In the genomic region with DNA sequence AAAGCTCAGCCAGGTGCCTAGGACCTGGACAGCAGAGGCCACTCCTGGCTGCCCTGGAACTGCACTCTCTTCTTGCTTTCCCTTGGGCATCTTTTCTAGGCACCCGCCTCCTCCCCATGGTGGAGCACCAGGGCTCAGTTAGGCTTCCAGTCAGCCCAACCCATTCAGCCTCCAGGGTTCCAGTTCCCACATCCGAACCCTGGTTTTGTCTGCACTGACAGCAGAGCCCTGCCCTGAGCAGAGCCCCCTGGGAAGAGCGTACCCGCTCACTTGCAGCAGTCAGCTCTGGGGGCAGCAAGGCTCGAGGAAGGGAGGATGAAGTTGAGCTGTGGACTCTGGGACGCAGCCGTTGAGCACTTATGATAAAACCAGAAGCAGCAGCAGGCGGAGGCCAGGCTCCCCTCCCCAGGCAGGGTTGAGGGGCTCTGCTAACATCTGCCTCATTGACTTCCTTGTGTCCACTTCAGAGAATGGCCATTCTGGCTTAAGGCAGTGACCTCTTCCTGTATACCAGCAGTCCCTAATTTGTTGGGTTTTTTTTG, we compare ENCODE assay signal across 15 cellular contexts.
A peak's percentile ranks its signal among the peaks of the same experiment; 100 is the strongest.
DNase-seq lines count a peak whose midpoint lies in the region; ATAC-seq and TF ChIP-seq lines count a peak whose summit lies in the region.
"Had no signal": no experiment of that assay in that cellular context is flagged by ENCODE, and none has a peak within 500 bp of the region (broad histone marks: within the 10 kb centered on the region; RNA-seq: fewer than 3 reads in every experiment).

No MANE protein-coding gene starts in this region.

- H3K14ac ChIP-seq in neuronal stem cell (ENCODE audit: low read length) = peak overlapping the region; percentile 82

- WGBS in neuronal stem cell (ENCODE audit: extremely low coverage in 2 of 2, insufficient read length in 2 of 2, insufficient replicate concordance in 1 of 2), 2 donors = no CpG with 5 or more reads among the region's 8 CpGs

- H3K4me2 ChIP-seq in neuronal stem cell (ENCODE audit: insufficient read depth, low read length, poor library complexity, severe bottlenecking) = no peak overlapping the region
- H3K4me2 ChIP-seq: BLaER1 treated with 17β-estradiol and CSF1 and Interleukin-3, amounts not matched to agents 10 nM and 100 nM had no signal

- H2BK5ac ChIP-seq in neuronal stem cell (ENCODE audit: low read length) = no peak overlapping the region

- H3K4me1 Mint-ChIP-seq in glutamatergic neuron (ENCODE audit: low read depth, unreplicated experiment) = peaks cover 10% of the 10 kb centered on the region
- H3K4me1 Mint-ChIP-seq in progenitor cell of endocrine pancreas (ENCODE audit: low read depth) = peaks cover 18% of the 10 kb centered on the region

- H3K4me1 ChIP-seq in left ventricle myocardium inferior (peaks cover 11% of the 10 kb centered on the region), neuronal stem cell (ENCODE audit: control insufficient read depth in 2 of 2, insufficient read depth in 1 of 2, low read depth in 1 of 2, low read length in 2 of 2) (peaks cover 15 to 20% of the 10 kb centered on the region in 2 donors), vagina (peaks cover 50% of the 10 kb centered on the region)

- H3K4me3 Mint-ChIP-seq in glutamatergic neuron (ENCODE audit: unreplicated experiment) (no peak overlapping the region), progenitor cell of endocrine pancreas (ENCODE audit: low read depth) (no peak overlapping the region)
- H3K4me3 Mint-ChIP-seq: B cell; CD8-positive, alpha-beta T cell; H9 had no signal

- H3K36me3 ChIP-seq in left ventricle myocardium inferior (no peaks in the 10 kb centered on the region), neuronal stem cell (replicated peaks in 1 of 2; ENCODE audit: control insufficient read depth in 2 of 2, insufficient read depth in 2 of 2, low read length in 2 of 2) (no peaks in the 10 kb centered on the region), vagina (no peaks in the 10 kb centered on the region)
- H3K36me3 ChIP-seq: BLaER1 treated with 17β-estradiol and CSF1 and Interleukin-3, amounts not matched to agents 10 nM and 100 nM had no signal

- H3K27ac ChIP-seq in left ventricle myocardium inferior (replicated peaks) (no peak overlapping the region), neuronal stem cell (replicated peaks; ENCODE audit: low read length) (no peak overlapping the region), vagina (peak overlapping the region; percentile 20)
- H3K27ac ChIP-seq: BLaER1 treated with 17β-estradiol and CSF1 and Interleukin-3, amounts not matched to agents 10 nM and 100 nM; HL-60 had no signal

- intact Hi-C loops in left ventricle myocardium superior (cut with micrococcal nuclease) = no loop called here
- intact Hi-C loops in left ventricle myocardium inferior (cut with micrococcal nuclease) = no loop called here
- intact Hi-C loops in vagina (cut with DNase I) = no loop called here

- H3K27me3 ChIP-seq in left ventricle myocardium inferior (ENCODE audit: low read depth) (no peaks in the 10 kb centered on the region), neuronal stem cell (ENCODE audit: control insufficient read depth in 3 of 3, insufficient read depth in 3 of 3, low read depth in 1 of 3, low read length in 3 of 3) (peaks cover 0 to 15% (median 2%) of the 10 kb centered on the region in 3 experiments), vagina (no peaks in the 10 kb centered on the region)

- H3K79me1 ChIP-seq in neuronal stem cell (ENCODE audit: low read depth, low read length) = peaks cover 2% of the 10 kb centered on the region

- H2BK120ac ChIP-seq in neuronal stem cell (ENCODE audit: low read depth, low read length) = no peak overlapping the region

- TF ChIP-seq CTCF in left ventricle myocardium inferior (IDR thresholded peaks at IDR 0.05; ENCODE audit: borderline replicate concordance) (no peak), glutamatergic neuron (IDR thresholded peaks at IDR 0.05; ENCODE audit: partially characterized antibody, unreplicated experiment) (no peak), vagina (IDR thresholded peaks at IDR 0.05) (no peak), progenitor cell of endocrine pancreas (IDR thresholded peaks at IDR 0.05; ENCODE audit: unreplicated experiment) (no peak)

- H3K4ac ChIP-seq in neuronal stem cell (ENCODE audit: low read length) = peak overlapping the region; percentile 23

- no peak overlapping the region for H3K27ac Mint-ChIP-seq in glutamatergic neuron (ENCODE audit: unreplicated experiment)
- no peak overlapping the region for H3K27ac Mint-ChIP-seq in progenitor cell of endocrine pancreas
- H3K27ac Mint-ChIP-seq: B cell; CD8-positive, alpha-beta T cell; H9 had no signal

- peaks cover 5% of the 10 kb centered on the region for H3K36me3 Mint-ChIP-seq in glutamatergic neuron (ENCODE audit: unreplicated experiment)
- no peaks in the 10 kb centered on the region for H3K36me3 Mint-ChIP-seq in progenitor cell of endocrine pancreas (ENCODE audit: insufficient read depth)
- H3K36me3 Mint-ChIP-seq: CD8-positive, alpha-beta T cell had no signal

- no peak overlapping the region for H3K4me3 ChIP-seq in left ventricle myocardium inferior
- no peak overlapping the region for H3K4me3 ChIP-seq in neuronal stem cell (ENCODE audit: low read length in 2 of 2)
- H3K4me3 ChIP-seq in vagina = no peak overlapping the region
- H3K4me3 ChIP-seq: BLaER1 treated with 17β-estradiol and CSF1 and Interleukin-3, amounts not matched to agents 10 nM and 100 nM had no signal

- no peak overlapping the region for H3K9ac ChIP-seq in neuronal stem cell (ENCODE audit: low read depth, low read length, poor library complexity)
- H3K9ac ChIP-seq: BLaER1 treated with 17β-estradiol and CSF1 and Interleukin-3, amounts not matched to agents 10 nM and 100 nM had no signal

- no peak overlapping the region for H4K8ac ChIP-seq in neuronal stem cell (ENCODE audit: low read depth, low read length)

- no peaks in the 10 kb centered on the region for H3K9me3 ChIP-seq in left ventricle myocardium inferior (replicated peaks)
- H3K9me3 ChIP-seq in neuronal stem cell (replicated peaks in 1 of 2; ENCODE audit: control insufficient read depth in 2 of 2, insufficient read depth in 1 of 2, low read depth in 1 of 2, low read length in 2 of 2) = peaks cover 1 to 3% of the 10 kb centered on the region in 2 donors
- no peaks in the 10 kb centered on the region for H3K9me3 ChIP-seq in vagina
- H3K9me3 ChIP-seq: BLaER1 treated with 17β-estradiol and CSF1 and Interleukin-3, amounts not matched to agents 10 nM and 100 nM had no signal

- TF ChIP-seq POLR2A in vagina (IDR thresholded peaks at IDR 0.05) = no peak

- H3K18ac ChIP-seq in neuronal stem cell (ENCODE audit: low read length) = no peak overlapping the region

- peak overlapping the region; percentile 93 for H3K23ac ChIP-seq in neuronal stem cell (ENCODE audit: low read depth, low read length, poor library complexity)

- H2AK5ac ChIP-seq in neuronal stem cell (ENCODE audit: low read depth, low read length) = peak overlapping the region; percentile 81

- H2BK15ac ChIP-seq in neuronal stem cell (ENCODE audit: low read length) = peak overlapping the region; percentile 71

- no peak overlapping the region for H2AFZ ChIP-seq in neuronal stem cell (ENCODE audit: low read length)

- ATAC-seq in left ventricle myocardium superior = no peak
- no peak for ATAC-seq in HG02938 (IDR thresholded peaks at IDR 0.05; ENCODE audit: unreplicated experiment)
- ATAC-seq: CD8-positive, alpha-beta T cell had no signal

- H3K9me3 Mint-ChIP-seq in glutamatergic neuron (ENCODE audit: unreplicated experiment) (peaks cover 3% of the 10 kb centered on the region), progenitor cell of endocrine pancreas (ENCODE audit: low read depth) (no peaks in the 10 kb centered on the region)
- H3K9me3 Mint-ChIP-seq: CD8-positive, alpha-beta T cell; H9 had no signal

- DNase-seq in left ventricle myocardium superior (peak; percentile 8), left ventricle myocardium inferior (no peak), glutamatergic neuron (peak; percentile 25), neuronal stem cell (ENCODE audit: low spot score) (no peak), vagina (ENCODE audit: extremely low spot score in 2 of 2) (no peak), progenitor cell of endocrine pancreas (ENCODE audit: low spot score, unreplicated experiment) (no peak)
- DNase-seq: Calu3; CD8-positive, alpha-beta T cell; DND-41; EL; H9 had no signal

- H3K27me3 Mint-ChIP-seq in glutamatergic neuron (ENCODE audit: unreplicated experiment) (peaks cover 4% of the 10 kb centered on the region), progenitor cell of endocrine pancreas (peaks cover 19% of the 10 kb centered on the region)

- H2BK12ac ChIP-seq in neuronal stem cell (ENCODE audit: low read length) = no peak overlapping the region

- peak overlapping the region; percentile 92 for H4K91ac ChIP-seq in neuronal stem cell (ENCODE audit: low read depth, low read length, poor library complexity)

Comparison
In these comparisons a context has a peak if more than half of its experiments do, and no peak if none do; other contexts are left out.
1. DNase-seq: peak in left ventricle myocardium superior (single experiment) and glutamatergic neuron (single experiment); none in left ventricle myocardium inferior (single experiment), neuronal stem cell (single experiment), vagina (0 of 2) and progenitor cell of endocrine pancreas (single experiment).